In the genomic region with DNA sequence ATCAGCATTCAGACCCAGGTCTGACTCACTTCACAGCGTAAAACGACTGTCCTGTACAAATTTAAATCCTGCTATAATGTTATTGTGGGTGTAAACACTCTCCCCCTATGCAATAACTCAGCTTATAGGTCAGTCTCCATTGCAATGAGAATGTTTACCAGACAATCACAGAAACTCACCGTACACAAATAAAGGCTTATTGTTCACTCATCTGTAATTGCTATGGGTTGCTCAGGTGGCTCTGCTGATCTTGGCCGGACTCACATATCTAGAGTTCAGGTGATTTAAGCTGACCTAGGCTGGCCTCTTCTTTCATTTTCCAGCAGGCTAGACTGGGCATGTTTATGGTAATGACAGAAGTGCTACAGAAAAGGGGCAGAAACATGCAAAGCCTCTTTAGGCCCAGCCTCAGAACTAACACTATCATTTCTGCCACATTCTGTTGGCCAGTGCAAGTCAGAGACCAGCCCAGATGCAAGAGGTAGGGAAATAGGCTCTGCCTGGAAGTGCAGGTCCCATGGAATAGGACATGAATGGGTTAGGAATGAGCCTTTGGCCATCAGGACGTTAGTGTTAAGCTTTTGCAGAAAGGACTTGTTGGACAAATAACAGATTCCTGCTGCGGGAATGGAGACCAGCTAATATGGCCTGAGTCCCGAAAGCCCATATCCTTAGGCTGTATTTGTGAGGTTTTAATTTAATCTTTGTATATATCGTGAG, we compare ENCODE assay signal across 27 cellular contexts. TPM values are rescaled to one million over a fixed set of nuclear protein-coding genes. Genes with fewer than 3 reads are reported as not detected.
"Had no signal": no experiment of that assay in that cellular context is flagged by ENCODE, and none has a peak within 500 bp of the region (broad histone marks: within the 10 kb centered on the region; RNA-seq: fewer than 3 reads in every experiment).

No MANE protein-coding gene starts in this region.

- H3K36me3 ChIP-seq: adrenal gland, cardiac muscle cell, colonic mucosa, gastrocnemius medialis, transverse colon had no signal

- H3K27ac ChIP-seq: adrenal gland, body of pancreas, cardiac muscle cell, colonic mucosa, gastrocnemius medialis, testis, transverse colon had no signal

- H3K36me3 Mint-ChIP-seq: activated naive CD8-positive, alpha-beta T cell treated with anti-CD3 and anti-CD28 coated beads for 36 hours; naive B cell had no signal

- H3K27me3 ChIP-seq: adrenal gland, body of pancreas, cardiac muscle cell, colonic mucosa, gastrocnemius medialis, testis, transverse colon had no signal

- H3K4me3 Mint-ChIP-seq: activated naive CD4-positive, alpha-beta T cell treated with anti-CD3 and anti-CD28 coated beads for 36 hours; activated naive CD8-positive, alpha-beta T cell treated with anti-CD3 and anti-CD28 coated beads for 36 hours; naive B cell; nephron progenitor cell had no signal

- H3K27ac Mint-ChIP-seq: activated naive CD4-positive, alpha-beta T cell treated with anti-CD3 and anti-CD28 coated beads for 36 hours; activated naive CD8-positive, alpha-beta T cell treated with anti-CD3 and anti-CD28 coated beads for 36 hours; naive B cell; nephron progenitor cell had no signal

- H3K4me1 ChIP-seq: colonic mucosa, testis had no signal

- H3K9me3 ChIP-seq: adrenal gland, body of pancreas, colonic mucosa, gastrocnemius medialis, testis, transverse colon had no signal

- DNase-seq: activated CD4-positive, alpha-beta T cell treated with anti-CD3 and anti-CD28 coated beads for 4 hours; activated CD4-positive, alpha-beta T cell treated with anti-CD3 and anti-CD28 coated beads, Interleukin-2, amount 50 U/mL, for 48 hours; activated CD8-positive, alpha-beta memory T cell treated with anti-CD3 and anti-CD28 coated beads for 24 hours; activated effector memory CD4-positive, alpha-beta T cell treated with anti-CD3 and anti-CD28 coated beads, Interleukin-2, amount 50 U/mL, for 16 hours; activated naive CD4-positive, alpha-beta T cell treated with anti-CD3 and anti-CD28 coated beads for 36 hours; activated naive CD8-positive, alpha-beta T cell treated with anti-CD3 and anti-CD28 coated beads for 36 hours; adrenal gland; aorta; body of pancreas; cerebellar nuclear complex; colonic mucosa; effector CD8-positive, alpha-beta T cell; gastrocnemius medialis; glutamatergic neuron; left ventricle myocardium superior; naive B cell; nephron progenitor cell; nucleus accumbens; right cardiac atrium; stimulated activated CD4-positive, alpha-beta T cell treated with anti-CD3 and anti-CD28 coated beads, Interleukin-4, amount 100 ng/mL, for 1 hour; stimulated activated naive CD8-positive, alpha-beta T cell treated with anti-CD3 and anti-CD28 coated beads, Interleukin-15, Interleukin-2, amounts not matched to agents 100 U/mL and 50 U/mL, for 24 hours; testis; transverse colon had no signal

- H3K4me1 Mint-ChIP-seq: activated naive CD8-positive, alpha-beta T cell treated with anti-CD3 and anti-CD28 coated beads for 36 hours; nephron progenitor cell had no signal

- H3K9me3 Mint-ChIP-seq: activated naive CD4-positive, alpha-beta T cell treated with anti-CD3 and anti-CD28 coated beads for 36 hours; activated naive CD8-positive, alpha-beta T cell treated with anti-CD3 and anti-CD28 coated beads for 36 hours; nephron progenitor cell had no signal

- FAIRE-seq: islet of Langerhans had no signal

- ATAC-seq: body of pancreas; gastrocnemius medialis; left ventricle myocardium superior; right cardiac atrium; stimulated activated naive CD8-positive, alpha-beta T cell treated with anti-CD3 and anti-CD28 coated beads, Interleukin-15, Interleukin-2, amounts not matched to agents 100 U/mL and 50 U/mL, for 24 hours had no signal

- H3K4me3 ChIP-seq: adrenal gland, body of pancreas, cardiac muscle cell, colonic mucosa, gastrocnemius medialis, testis, transverse colon had no signal

RNA-seq across cellular contexts. Expression of a gene that starts 44.0 kb away (rescaled TPM):
- total RNA-seq: dermis microvascular lymphatic vessel endothelial cell, lung microvascular endothelial cell had no signal
